Comparison of ENCODE assay signal across 33 cellular contexts in genomic region chr11:9747229-9747628, GRCh38.
A peak's percentile ranks its signal among the peaks of the same experiment; 100 is the strongest.
DNase-seq lines count a peak whose midpoint lies in the region; ATAC-seq and TF ChIP-seq lines count a peak whose summit lies in the region.
"Had no signal": no experiment of that assay in that cellular context is flagged by ENCODE, and none has a peak within 500 bp of the region (broad histone marks: within the 10 kb centered on the region; RNA-seq: fewer than 3 reads in every experiment).

No MANE protein-coding gene starts in this region.

- H3K36me3 Mint-ChIP-seq in IgD-negative memory B cell (peaks cover 11% of the 10 kb centered on the region), memory B cell (peaks cover 31% of the 10 kb centered on the region)
- H3K36me3 Mint-ChIP-seq: activated naive CD8-positive, alpha-beta T cell had no signal

- H3K4me3 Mint-ChIP-seq in IgD-negative memory B cell (peak overlapping the region in 3 of 4 donors; percentile 30 to 76 (median 63)), memory B cell (no peak overlapping the region)
- H3K4me3 Mint-ChIP-seq: activated naive CD8-positive, alpha-beta T cell; activated T-cell treated with anti-CD3 and anti-CD28 coated beads, Interleukin-2, amount 50 U/mL, for 24 hours; immature natural killer cell; neural crest cell; stimulated activated naive CD8-positive, alpha-beta T cell treated with anti-CD3 and anti-CD28 coated beads, Interleukin-15, Interleukin-2, amounts not matched to agents 100 ng/mL and 50 ng/mL, for 24 hours had no signal

- peak overlapping the region; percentile 57; the same call in 1 of the 2 replicates for H3K4me3 ChIP-seq in SK-N-MC
- no peak overlapping the region for H3K4me3 ChIP-seq in upper lobe of left lung
- H3K4me3 ChIP-seq: BLaER1 treated with 17β-estradiol and CSF1 and Interleukin-3, amounts not matched to agents 10 nM and 100 nM; pancreas; smooth muscle cell; testis had no signal

- H3K4me1 Mint-ChIP-seq in IgD-negative memory B cell (peaks cover 40 to 47% (median 42%) of the 10 kb centered on the region in 3 donors), memory B cell (peaks cover 38% of the 10 kb centered on the region)

- ATAC-seq in memory B cell (ENCODE audit: low read depth), result no peak
- no peak for ATAC-seq in upper lobe of left lung (ENCODE audit: low FRiP score in 2 of 2)
- no peak for ATAC-seq in HG02763 (IDR thresholded peaks at IDR 0.05; ENCODE audit: unreplicated experiment)
- ATAC-seq: left cardiac atrium had no signal

- no peaks in the 10 kb centered on the region for H3K9me3 ChIP-seq in SK-N-MC (ENCODE audit: low read depth, low read length)
- H3K9me3 ChIP-seq in upper lobe of left lung, result no peaks in the 10 kb centered on the region
- H3K9me3 ChIP-seq: pancreas, testis had no signal

- H3K27ac ChIP-seq in SK-N-MC, result peak overlapping the region; percentile 86; the same call in 1 of the 2 replicates
- H3K27ac ChIP-seq in upper lobe of left lung, result peak overlapping the region; percentile 42 to 77 (median 50)
- H3K27ac ChIP-seq: BLaER1 treated with 17β-estradiol and CSF1 and Interleukin-3, amounts not matched to agents 10 nM and 100 nM; epithelial cell of prostate; pancreas; testis; WERI-Rb-1 had no signal

- no peak for TF ChIP-seq EP300 in upper lobe of left lung (IDR thresholded peaks at IDR 0.05)

- DNase-seq in SK-N-MC (ENCODE audit: low read depth, low spot score) (no peak), memory B cell (ENCODE audit: low spot score in 2 of 2) (no peak), upper lobe of left lung (no peak), NCI-H345 treated with DMSO at 0.1 percent for 48 hours (lab: John Stamatoyannopoulos, UW; ENCODE audit: unreplicated experiment) (no peak), NCI-H2029 treated with DMSO at 0.1 percent for 48 hours (lab: John Stamatoyannopoulos, UW) (no peak)
- DNase-seq: activated CD4-positive, alpha-beta T cell treated with anti-CD3 and anti-CD28 coated beads, Interleukin-2, amount 50 U/mL, for 1 hour; activated effector memory CD4-positive, alpha-beta T cell treated with anti-CD3 and anti-CD28 coated beads, Interleukin-2, amount 50 U/mL, for 16 hours; activated T-cell treated with anti-CD3 and anti-CD28 coated beads, Interleukin-2, amount 50 U/mL, for 24 hours; anterior cingulate cortex; effector CD8-positive, alpha-beta T cell; immature natural killer cell; KBM-7; left cardiac atrium; mesendoderm; MM.1S; NCI-H2029; NCI-H2227 treated with DMSO at 0.1 percent for 48 hours; NCI-H526 treated with DMSO at 0.1 percent for 48 hours; NK-92 treated with Interleukin-12 subunit alpha and Interleukin-12 subunit beta, amount 100 ng/mL, for 24 hours; pancreas; retina; SIG-M5; stimulated activated CD4-positive, alpha-beta T cell treated with anti-CD3 and anti-CD28 coated beads, Interleukin-1b, Interleukin-23, amount 100 ng/mL, for 48 hours; testis; WERI-Rb-1 had no signal

- H3K4me1 ChIP-seq in upper lobe of left lung, result peaks cover 11 to 23% (median 19%) of the 10 kb centered on the region in 4 donors
- H3K4me1 ChIP-seq: pancreas had no signal

- H3K36me3 ChIP-seq in SK-N-MC (ENCODE audit: insufficient read depth, low read length) (no peaks in the 10 kb centered on the region; the same call in 1 of the 2 replicates), upper lobe of left lung (peaks cover 0 to 62% (median 19%) of the 10 kb centered on the region in 4 donors)

- 81 to 100% methylated on average over 1 of the region's 1 CpG for WGBS in upper lobe of left lung, 2 donors

- H3K27me3 Mint-ChIP-seq in IgD-negative memory B cell (no peaks in the 10 kb centered on the region), memory B cell (no peaks in the 10 kb centered on the region)
- H3K27me3 Mint-ChIP-seq: activated naive CD8-positive, alpha-beta T cell; activated T-cell treated with anti-CD3 and anti-CD28 coated beads, Interleukin-2, amount 50 U/mL, for 24 hours; stimulated activated naive CD8-positive, alpha-beta T cell treated with anti-CD3 and anti-CD28 coated beads, Interleukin-15, Interleukin-2, amounts not matched to agents 100 ng/mL and 50 ng/mL, for 24 hours had no signal

- H3K9me3 Mint-ChIP-seq in IgD-negative memory B cell, result no peaks in the 10 kb centered on the region
- no peaks in the 10 kb centered on the region for H3K9me3 Mint-ChIP-seq in memory B cell
- H3K9me3 Mint-ChIP-seq: activated T-cell treated with anti-CD3 and anti-CD28 coated beads, Interleukin-2, amount 50 U/mL, for 24 hours; immature natural killer cell; neural crest cell; stimulated activated naive CD8-positive, alpha-beta T cell treated with anti-CD3 and anti-CD28 coated beads, Interleukin-15, Interleukin-2, amounts not matched to agents 100 ng/mL and 50 ng/mL, for 24 hours had no signal

- no peaks in the 10 kb centered on the region for H3K27me3 ChIP-seq in upper lobe of left lung
- H3K27me3 ChIP-seq: BLaER1 treated with 17β-estradiol and CSF1 and Interleukin-3, amounts not matched to agents 10 nM and 100 nM; pancreas; testis had no signal

- no peak for TF ChIP-seq POLR2A in upper lobe of left lung (IDR thresholded peaks at IDR 0.05)

- peak overlapping the region; percentile 79 to 92 (median 92) for H3K27ac Mint-ChIP-seq in IgD-negative memory B cell
- peak overlapping the region; percentile 92 for H3K27ac Mint-ChIP-seq in memory B cell
- H3K27ac Mint-ChIP-seq: activated naive CD8-positive, alpha-beta T cell; activated T-cell treated with anti-CD3 and anti-CD28 coated beads, Interleukin-2, amount 50 U/mL, for 24 hours; immature natural killer cell had no signal

- no peak for TF ChIP-seq CTCF in upper lobe of left lung (IDR thresholded peaks at IDR 0.05)

- no peak overlapping the region for H3K9ac ChIP-seq in SK-N-MC (ENCODE audit: insufficient read length)
- H3K9ac ChIP-seq: BLaER1 treated with 17β-estradiol and CSF1 and Interleukin-3, amounts not matched to agents 10 nM and 100 nM had no signal
